In genomic region chr18:54999016-54999415, GRCh38 we compare ENCODE assay signal across 25 cellular contexts.
"Had no signal": no experiment of that assay in that cellular context is flagged by ENCODE, and none has a peak within 500 bp of the region (broad histone marks: within the 10 kb centered on the region; RNA-seq: fewer than 3 reads in every experiment).

No MANE protein-coding gene starts in this region.

- H3K27me3 ChIP-seq: stomach, suprapubic skin, testis, thyroid gland, tibial artery, tibial nerve, transverse colon, upper lobe of left lung, upper lobe of right lung, uterus, vagina had no signal

- H3K36me3 ChIP-seq: stomach, suprapubic skin, thoracic aorta, thyroid gland, tibial artery, tibial nerve, transverse colon, upper lobe of left lung, upper lobe of right lung, uterus, vagina had no signal

- DNase-seq: stimulated activated CD4-positive, alpha-beta T cell treated with anti-CD3 and anti-CD28 coated beads, Interleukin-2, amount 100 ng/mL, for 48 hours; stimulated activated CD4-positive, alpha-beta T cell treated with anti-CD3 and anti-CD28 coated beads, Interleukin-4, amount 100 ng/mL, for 1 hour; stimulated activated CD4-positive, alpha-beta T cell treated with anti-CD3 and anti-CD28 coated beads, Interleukin-4, amount 100 ng/mL, for 24 hours; stimulated activated CD4-positive, alpha-beta T cell treated with anti-CD3 and anti-CD28 coated beads, Interleukin-4, amount 100 ng/mL, for 4 hours; stimulated activated CD8-positive, alpha-beta memory T cell treated with anti-CD3 and anti-CD28 coated beads, Interleukin-4, amount 100 ng/mL, for 48 hours; stimulated activated naive B cell treated with anti-CD40 and anti-IgM and Interleukin-4, amounts not matched to agents 10 μg/mL and 1 μg/mL and 100 μg/mL, for 72 hours; stimulated activated naive CD4-positive, alpha-beta T cell; stimulated activated naive CD4-positive, alpha-beta T cell treated with Interleukin-2 at 50 U/mL for 16 hours; stimulated activated naive CD8-positive, alpha-beta T cell treated with anti-CD3 and anti-CD28 coated beads, Interleukin-15, amount 100 ng/mL, for 72 hours; stimulated activated naive CD8-positive, alpha-beta T cell treated with anti-CD3 and anti-CD28 coated beads, Interleukin-15, Interleukin-2, amounts not matched to agents 100 U/mL and 50 U/mL, for 24 hours; stomach; substantia nigra; testis; thyroid gland; tibial artery; transverse colon; trophoblast cell; upper lobe of left lung; upper lobe of right lung; uterus had no signal

- FAIRE-seq: urothelium cell line had no signal

- H3K27ac ChIP-seq: stomach, suprapubic skin, testis, thoracic aorta, thyroid gland, tibial artery, tibial nerve, transverse colon, upper lobe of left lung, upper lobe of right lung, uterus, vagina had no signal

- H3K4me3 ChIP-seq: stomach, suprapubic skin, testis, thoracic aorta, thyroid gland, tibial artery, tibial nerve, transverse colon, upper lobe of left lung, upper lobe of right lung, uterus, vagina had no signal

- H3K9me3 ChIP-seq: stomach, suprapubic skin, testis, thoracic aorta, thyroid gland, tibial artery, tibial nerve, transverse colon, upper lobe of left lung, upper lobe of right lung, uterus, vagina had no signal
